ENCODE assay signal across 8 cellular contexts in genomic region chr17:44307387-44308186, GRCh38. TPM values are rescaled to one million over a fixed set of nuclear protein-coding genes. Genes with fewer than 3 reads are reported as not detected.
DNase-seq lines count a peak whose midpoint lies in the region; ATAC-seq, FAIRE-seq and TF ChIP-seq lines count a peak whose summit lies in the region.

No MANE protein-coding gene starts in this region.

- no peak overlapping the region for H4K91ac ChIP-seq in neuronal stem cell (ENCODE audit: low read depth, low read length, poor library complexity)

- no peaks in the 10 kb centered on the region for H3F3A ChIP-seq in SK-N-SH (replicated peaks; ENCODE audit: insufficient read depth)

- DNase-seq in BE2C (peak; percentile 92), HTR-8/SVneo (ENCODE audit: insufficient read length, low spot score) (peak; percentile 88), SK-N-SH (peak; percentile 89), foreskin keratinocyte (peak; percentile 17 to 51), neuronal stem cell (ENCODE audit: low spot score) (no peak), SKM-1 (lab: John Stamatoyannopoulos, UW; ENCODE audit: unreplicated experiment) (no peak), GM12892 (ENCODE audit: insufficient read length) (no peak), CD14-positive monocyte (ENCODE audit: low spot score) (no peak)

- no peaks in the 10 kb centered on the region for H3K36me3 ChIP-seq in BE2C
- H3K36me3 ChIP-seq in SK-N-SH (replicated peaks in 1 of 2; ENCODE audit: control insufficient read depth in 1 of 2, insufficient read depth in 2 of 2, low read length in 1 of 2): no peaks in the 10 kb centered on the region
- no peaks in the 10 kb centered on the region for H3K36me3 ChIP-seq in neuronal stem cell (replicated peaks in 1 of 2; ENCODE audit: control insufficient read depth in 2 of 2, insufficient read depth in 2 of 2, low read length in 2 of 2)

- H2AFZ ChIP-seq in SK-N-SH (ENCODE audit: low read depth): 0 out of 2 replicates have a peak overlapping the region, but pooled peaks have one; percentile 41
- peak overlapping the region; percentile 88 for H2AFZ ChIP-seq in neuronal stem cell (ENCODE audit: low read length)

- peak overlapping the region; percentile 9 for H3K18ac ChIP-seq in neuronal stem cell (ENCODE audit: low read length)

- H3K4ac ChIP-seq in neuronal stem cell (ENCODE audit: low read length): no peak overlapping the region

- H3K79me1 ChIP-seq in neuronal stem cell (ENCODE audit: low read depth, low read length): peaks cover 2% of the 10 kb centered on the region

- H2BK120ac ChIP-seq in neuronal stem cell (ENCODE audit: low read depth, low read length): no peak overlapping the region

- peak in 1 of 2 experiments; percentile 65; a peak in 1 of 4 replicates for TF ChIP-seq EP300 in SK-N-SH (IDR thresholded peaks at IDR 0.05; ENCODE audit: borderline replicate concordance in 1 of 2, low read depth in 1 of 2, low read length in 1 of 2)

- TF ChIP-seq CTCF in BE2C (IDR thresholded peaks at IDR 0.05; ENCODE audit: low read depth, low read length) (no peak), SK-N-SH (IDR thresholded peaks at IDR 0.05) (no peak), foreskin keratinocyte (conservative IDR thresholded peaks at IDR 0.05) (no peak), CD14-positive monocyte (IDR thresholded peaks at IDR 0.05) (no peak)

- no peaks in the 10 kb centered on the region for H3K9me2 ChIP-seq in SK-N-SH

- 3% methylated on average over 15 of the region's 26 CpGs for WGBS in SK-N-SH (ENCODE audit: low lambda C conversion rate)
- no CpG with 5 or more reads among the region's 26 CpGs for WGBS in neuronal stem cell (ENCODE audit: extremely low coverage in 2 of 2, insufficient read length in 2 of 2, insufficient replicate concordance in 1 of 2), 2 donors

- no peak overlapping the region for H2BK5ac ChIP-seq in neuronal stem cell (ENCODE audit: low read length)

- POLR2A ChIA-PET in SK-N-SH (lab: Yijun Ruan, JAX): interaction anchor here (1.0 to 4.4 kb wide), 9 partner anchors 12 to 121 kb away, joined by 3 to 34 read pairs (median 4); partner anchors contain the start of genes SLC25A39 and TMUB2

- peak overlapping the region; percentile 80 for H3K4me2 ChIP-seq in SK-N-SH
- peak overlapping the region; percentile 80 for H3K4me2 ChIP-seq in neuronal stem cell (ENCODE audit: insufficient read depth, low read length, poor library complexity, severe bottlenecking)

- no peaks in the 10 kb centered on the region for H3K79me2 ChIP-seq in SK-N-SH (ENCODE audit: insufficient read depth)

- H3K27ac ChIP-seq in SK-N-SH (ENCODE audit: low read depth in 2 of 2, low read length in 1 of 2): peak overlapping the region; percentile 22 to 92; a peak in 3 of 4 replicates
- no peak overlapping the region for H3K27ac ChIP-seq in foreskin keratinocyte
- peak overlapping the region; percentile 45 for H3K27ac ChIP-seq in neuronal stem cell (replicated peaks; ENCODE audit: low read length)

- H2BK12ac ChIP-seq in neuronal stem cell (ENCODE audit: low read length): no peak overlapping the region

- H3K36me3 Mint-ChIP-seq in CD14-positive monocyte: no peaks in the 10 kb centered on the region

- CTCF ChIA-PET in SK-N-SH (lab: Yijun Ruan, JAX): interaction anchor here (0.7 to 5.7 kb wide), 3 partner anchors 14 to 87 kb away, joined by 3 to 37 read pairs (median 9); partner anchors contain the start of gene UBTF

- intact Hi-C loops in CD14-positive monocyte (cut with micrococcal nuclease): no loop called here

- peaks cover 6% of the 10 kb centered on the region for H3K4me1 ChIP-seq in BE2C
- H3K4me1 ChIP-seq in SK-N-SH (ENCODE audit: control insufficient read depth in 1 of 2, insufficient read depth in 2 of 2, low read depth in 1 of 2, low read length in 1 of 2): peaks cover 0 to 31% of the 10 kb centered on the region in 2 experiments; a peak in 1 of 4 replicates
- no peaks in the 10 kb centered on the region for H3K4me1 ChIP-seq in foreskin keratinocyte
- peaks cover 8 to 9% of the 10 kb centered on the region in 2 donors for H3K4me1 ChIP-seq in neuronal stem cell (ENCODE audit: control insufficient read depth in 2 of 2, insufficient read depth in 1 of 2, low read depth in 1 of 2, low read length in 2 of 2)

- H4K20me1 ChIP-seq in SK-N-SH (ENCODE audit: insufficient read depth): no peaks in the 10 kb centered on the region

- no peak for TF ChIP-seq POLR2A in GM12892 (IDR thresholded peaks at IDR 0.05; ENCODE audit: low read depth, low read length)

- FAIRE-seq in HTR-8/SVneo (lab: Jason Lieb, UNC): peak; percentile 62
- no peak for FAIRE-seq in GM12892 (lab: Jason Lieb, UNC)

- no peak overlapping the region for H3K23ac ChIP-seq in neuronal stem cell (ENCODE audit: low read depth, low read length, poor library complexity)

- H3K4me3 Mint-ChIP-seq in CD14-positive monocyte: peak overlapping the region in 1 of 2 donors; percentile 74

- ATAC-seq in foreskin keratinocyte: peak; percentile 62

- H3K27me3 Mint-ChIP-seq in CD14-positive monocyte (ENCODE audit: low read depth in 3 of 3): peaks cover 40 to 63% (median 48%) of the 10 kb centered on the region in 3 donors

- H3K9me3 Mint-ChIP-seq in CD14-positive monocyte: peaks cover 0 to 6% (median 0%) of the 10 kb centered on the region in 7 donors

- TF ChIP-seq RAD21 in SK-N-SH (IDR thresholded peaks at IDR 0.05; ENCODE audit: low read length): peak; percentile 23

- no peak overlapping the region for H3K9ac ChIP-seq in SK-N-SH
- peak overlapping the region; percentile 60 for H3K9ac ChIP-seq in neuronal stem cell (ENCODE audit: low read depth, low read length, poor library complexity)

- H3K27me3 ChIP-seq in BE2C: no peaks in the 10 kb centered on the region
- no peaks in the 10 kb centered on the region for H3K27me3 ChIP-seq in SK-N-SH (ENCODE audit: insufficient read depth)
- peaks cover 14% of the 10 kb centered on the region for H3K27me3 ChIP-seq in foreskin keratinocyte
- H3K27me3 ChIP-seq in neuronal stem cell (ENCODE audit: control insufficient read depth in 3 of 3, insufficient read depth in 3 of 3, low read depth in 1 of 3, low read length in 3 of 3): peaks cover 0 to 42% (median 3%) of the 10 kb centered on the region in 3 experiments

- no peak overlapping the region for H3K14ac ChIP-seq in neuronal stem cell (ENCODE audit: low read length)

- no peak overlapping the region for H2BK15ac ChIP-seq in neuronal stem cell (ENCODE audit: low read length)

- H3K4me3 ChIP-seq in BE2C (ENCODE audit: low read depth, low read length): peak overlapping the region; percentile 67
- peak overlapping the region; percentile 52 to 60 for H3K4me3 ChIP-seq in SK-N-SH (ENCODE audit: low read depth in 2 of 2, low read length in 1 of 2)
- peak overlapping the region; percentile 47 to 74 for H3K4me3 ChIP-seq in neuronal stem cell (ENCODE audit: low read length in 2 of 2)

- H3K9me3 ChIP-seq in BE2C (no peaks in the 10 kb centered on the region), SK-N-SH (no peaks in the 10 kb centered on the region), neuronal stem cell (replicated peaks in 1 of 2; ENCODE audit: control insufficient read depth in 2 of 2, insufficient read depth in 1 of 2, low read depth in 1 of 2, low read length in 2 of 2) (no peaks in the 10 kb centered on the region)

- H3K27ac Mint-ChIP-seq in CD14-positive monocyte: peak overlapping the region in 2 of 7 donors; percentile 37 to 57

- H3K4me1 Mint-ChIP-seq in CD14-positive monocyte: peaks cover 18% of the 10 kb centered on the region

- no peak overlapping the region for H4K8ac ChIP-seq in neuronal stem cell (ENCODE audit: low read depth, low read length)

- no peak overlapping the region for H2AK5ac ChIP-seq in neuronal stem cell (ENCODE audit: low read depth, low read length)

RNA-seq across cellular contexts. Expression of gene RUNDC3A, which starts 0.8 kb away (rescaled TPM):
- polyA plus RNA-seq in BE2C (2012; ENCODE audit: insufficient read depth, insufficient read length, low read depth): 386 TPM
- polyA plus RNA-seq in SK-N-SH (2012; rRNA removed): 8.9 and 11.0 TPM in 2 replicates
- polyA plus RNA-seq in SK-N-SH (2012; cell fraction: cytosol; rRNA removed): 5.8 and 7.9 TPM in 2 replicates
- polyA plus RNA-seq in SK-N-SH (2012; cell fraction: nucleus; rRNA removed): 21.4 and 28.5 TPM in 2 replicates
- total RNA-seq in foreskin keratinocyte: 0.14 and 0.18 TPM in 2 replicates
- 0.26 and 0.52 TPM in 2 replicates for polyA plus RNA-seq in foreskin keratinocyte
- 0.25 TPM for polyA plus RNA-seq in neuronal stem cell (2013, experiment 1 of 2)
- polyA plus RNA-seq in neuronal stem cell (2013, experiment 2 of 2): 0.19 TPM
- 0.19 TPM for polyA plus RNA-seq in GM12892 (2012; ENCODE audit: missing spikeins)
- polyA plus RNA-seq in CD14-positive monocyte: under 1 TPM in 1 of 2 donors, not detected in 1; 0.22 TPM

RNA-seq across cellular contexts. Expression of gene SLC25A39, which starts 17.0 kb away (rescaled TPM):
- 920 TPM for polyA plus RNA-seq in BE2C (2012; ENCODE audit: insufficient read depth, insufficient read length, low read depth)
- polyA plus RNA-seq in SK-N-SH (2012; rRNA removed): 106 and 131 TPM in 2 replicates
- 58.4 and 82.3 TPM in 2 replicates for polyA plus RNA-seq in SK-N-SH (2012; cell fraction: cytosol; rRNA removed)
- 260 and 343 TPM in 2 replicates for polyA plus RNA-seq in SK-N-SH (2012; cell fraction: nucleus; rRNA removed)
- 171 and 183 TPM in 2 replicates for total RNA-seq in foreskin keratinocyte
- 249 and 257 TPM in 2 replicates for polyA plus RNA-seq in foreskin keratinocyte
- polyA plus RNA-seq in neuronal stem cell (2013, experiment 1 of 2): 84.8 TPM
- polyA plus RNA-seq in neuronal stem cell (2013, experiment 2 of 2): 84.0 TPM
- polyA plus RNA-seq in GM12892 (2012; ENCODE audit: missing spikeins): 120 TPM
- 10 to 100 TPM; 64.0 to 64.5 TPM for polyA plus RNA-seq in CD14-positive monocyte

RNA-seq across cellular contexts. Expression of gene GRN, which starts 37.5 kb away (rescaled TPM):
- 398 TPM for polyA plus RNA-seq in BE2C (2012; ENCODE audit: insufficient read depth, insufficient read length, low read depth)
- 360 and 442 TPM in 2 replicates for polyA plus RNA-seq in SK-N-SH (2012; rRNA removed)
- 126 and 213 TPM in 2 replicates for polyA plus RNA-seq in SK-N-SH (2012; cell fraction: cytosol; rRNA removed)
- 427 and 781 TPM in 2 replicates for polyA plus RNA-seq in SK-N-SH (2012; cell fraction: nucleus; rRNA removed)
- total RNA-seq in foreskin keratinocyte: 272 and 283 TPM in 2 replicates
- polyA plus RNA-seq in foreskin keratinocyte: 290 and 301 TPM in 2 replicates
- polyA plus RNA-seq in neuronal stem cell (2013, experiment 1 of 2): 54.1 TPM
- 53.7 TPM for polyA plus RNA-seq in neuronal stem cell (2013, experiment 2 of 2)
- 131 TPM for polyA plus RNA-seq in GM12892 (2012; ENCODE audit: missing spikeins)
- polyA plus RNA-seq in CD14-positive monocyte: 1,000 to 10,000 TPM; 1,303 to 1,960 TPM

RNA-seq across cellular contexts. Expression of gene SLC4A1, which starts 39.7 kb away (rescaled TPM):
- not detected for polyA plus RNA-seq in BE2C (2012; ENCODE audit: insufficient read depth, insufficient read length, low read depth)
- polyA plus RNA-seq in SK-N-SH (2012; rRNA removed) (not detected in 2 replicates), foreskin keratinocyte (not detected in 2 replicates), CD14-positive monocyte (under 1 TPM in 1 of 2 donors, not detected in 1; 0.04 TPM)
- not detected in 2 replicates for polyA plus RNA-seq in SK-N-SH (2012; cell fraction: cytosol; rRNA removed)
- polyA plus RNA-seq in SK-N-SH (2012; cell fraction: nucleus; rRNA removed): 0.08 TPM in 1 of 2 replicates, not detected in the other
- total RNA-seq in foreskin keratinocyte: not detected in 2 replicates
- polyA plus RNA-seq in neuronal stem cell (2013, experiment 1 of 2): 0.03 TPM
- polyA plus RNA-seq in neuronal stem cell (2013, experiment 2 of 2): not detected
- not detected for polyA plus RNA-seq in GM12892 (2012; ENCODE audit: missing spikeins)

RNA-seq across cellular contexts. Expression of gene FAM171A2, which starts 56.1 kb away (rescaled TPM):
- 44.8 TPM for polyA plus RNA-seq in BE2C (2012; ENCODE audit: insufficient read depth, insufficient read length, low read depth)
- polyA plus RNA-seq in SK-N-SH (2012; rRNA removed) (4.8 and 4.9 TPM in 2 replicates), foreskin keratinocyte (0.98 and 1.3 TPM in 2 replicates), CD14-positive monocyte (not detected)
- polyA plus RNA-seq in SK-N-SH (2012; cell fraction: cytosol; rRNA removed): 1.8 and 3.6 TPM in 2 replicates
- 4.0 and 4.5 TPM in 2 replicates for polyA plus RNA-seq in SK-N-SH (2012; cell fraction: nucleus; rRNA removed)
- total RNA-seq in foreskin keratinocyte: 1.4 and 1.6 TPM in 2 replicates
- polyA plus RNA-seq in neuronal stem cell (2013, experiment 1 of 2): 34.5 TPM
- polyA plus RNA-seq in neuronal stem cell (2013, experiment 2 of 2): 33.1 TPM
- 0.78 TPM for polyA plus RNA-seq in GM12892 (2012; ENCODE audit: missing spikeins)

Comparison
In these comparisons a context has a peak if more than half of its experiments do, and no peak if none do; other contexts are left out.
1. DNase-seq: peak in BE2C (single experiment), HTR-8/SVneo (single experiment), SK-N-SH (single experiment) and foreskin keratinocyte (2 of 2); none in neuronal stem cell (single experiment), SKM-1 (single experiment), GM12892 (single experiment) and CD14-positive monocyte (single experiment).
2. Peak in every context shown above with its lines, with median percentiles within 50 percentile points of each other: H3K4me3 ChIP-seq.